1 cellular context compared by ENCODE assay signal in the genomic region with DNA sequence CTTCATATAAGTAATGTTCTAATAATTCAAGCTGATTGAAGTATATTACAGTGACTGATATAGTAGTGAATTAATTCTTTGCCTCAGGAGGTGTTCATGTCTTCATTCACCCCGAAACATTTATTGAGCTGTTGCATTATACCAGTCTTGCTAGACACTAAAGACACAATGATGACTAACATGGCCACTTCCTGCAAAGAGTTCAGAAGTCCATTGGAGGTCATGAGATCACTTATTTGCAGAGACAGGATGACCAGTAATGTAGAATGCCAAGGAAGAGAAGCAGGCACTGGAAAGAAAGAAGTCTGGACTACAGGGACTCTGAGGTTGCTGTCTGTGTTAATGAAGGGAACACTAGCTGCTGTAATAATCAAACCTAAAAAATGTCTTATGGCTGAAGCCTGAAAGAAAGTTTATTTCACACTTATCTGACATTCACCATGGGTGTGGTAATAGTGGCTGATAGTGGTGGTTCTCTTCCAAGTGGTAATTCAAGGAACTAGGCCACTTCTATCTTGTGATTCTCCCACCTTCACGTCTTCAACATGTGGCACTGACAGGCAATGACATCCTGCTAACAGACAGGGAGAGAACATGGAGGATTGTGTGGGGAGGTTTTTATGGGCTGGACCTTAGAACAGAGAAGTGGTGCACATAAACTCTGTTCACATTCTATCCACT.
TF ChIP-seq lines count a peak whose summit lies in the region.

No MANE protein-coding gene starts in this region.

TF ChIP-seq in A549, 52 proteins besides CTCF, POLR2A, EP300 and RAD21 (continued from another document):
- 0 out of 2 replicates have a peak, but pooled peaks have one; percentile 11 for TF ChIP-seq HOXB13 (CRISPR knock-in tag; IDR thresholded peaks at IDR 0.05; ENCODE audit: low read depth)
- no peak for TF ChIP-seq KDM1A (IDR thresholded peaks at IDR 0.05; ENCODE audit: low read depth)
- TF ChIP-seq, protein P1, sequence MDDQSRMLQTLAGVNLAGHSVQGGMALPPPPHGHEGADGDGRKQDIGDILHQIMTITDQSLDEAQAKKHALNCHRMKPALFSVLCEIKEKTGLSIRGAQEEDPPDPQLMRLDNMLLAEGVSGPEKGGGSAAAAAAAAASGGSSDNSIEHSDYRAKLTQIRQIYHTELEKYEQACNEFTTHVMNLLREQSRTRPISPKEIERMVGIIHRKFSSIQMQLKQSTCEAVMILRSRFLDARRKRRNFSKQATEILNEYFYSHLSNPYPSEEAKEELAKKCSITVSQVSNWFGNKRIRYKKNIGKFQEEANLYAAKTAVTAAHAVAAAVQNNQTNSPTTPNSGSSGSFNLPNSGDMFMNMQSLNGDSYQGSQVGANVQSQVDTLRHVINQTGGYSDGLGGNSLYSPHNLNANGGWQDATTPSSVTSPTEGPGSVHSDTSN (IDR thresholded peaks at IDR 0.05): no peak
- TF ChIP-seq CEBPB (IDR thresholded peaks at IDR 0.05): peak in 1 of 2 experiments; percentile 34; a peak in 1 of 4 replicates
- TF ChIP-seq FOSL2 (IDR thresholded peaks at IDR 0.05): peak; percentile 29; the same call in 1 of the 2 replicates
- TF ChIP-seq FOSL2 (CRISPR knock-in tag; IDR thresholded peaks at IDR 0.05): peak; percentile 78
